8 cellular contexts compared by ENCODE assay signal in genomic region chr6:89353118-89353556, GRCh38. TPM values are rescaled to one million over a fixed set of nuclear protein-coding genes. Genes with fewer than 3 reads are reported as not detected.
A peak's percentile ranks its signal among the peaks of the same experiment; 100 is the strongest.
DNase-seq lines count a peak whose midpoint lies in the region; ATAC-seq, FAIRE-seq and TF ChIP-seq lines count a peak whose summit lies in the region.

No MANE protein-coding gene starts in this region.

- peak overlapping the region; percentile 86 for H3K27ac Mint-ChIP-seq in activated CD4-positive, alpha-beta T cell treated with anti-CD3 and anti-CD28 coated beads for 36 hours

- DNase-seq in activated CD4-positive, alpha-beta T cell treated with anti-CD3 and anti-CD28 coated beads for 36 hours: peak; percentile 54
- DNase-seq in activated CD4-positive, alpha-beta T cell treated with anti-CD3 and anti-CD28 coated beads for 48 hours: no peak
- peak in 1 of 7 donors; percentile 29 for DNase-seq in adrenal gland
- DNase-seq in keratinocyte (ENCODE audit: low read depth, low spot score): no peak
- no peak for DNase-seq in DMS 273 (lab: John Stamatoyannopoulos, UW; ENCODE audit: unreplicated experiment)
- DNase-seq in omental fat pad (ENCODE audit: low spot score): no peak

- H2AFZ ChIP-seq in keratinocyte (ENCODE audit: control insufficient read depth, low read length): peak overlapping the region; percentile 94

- H3K9ac ChIP-seq in keratinocyte (ENCODE audit: control insufficient read depth, extremely low read depth, insufficient read depth, low read length): peak overlapping the region; percentile 91

- TF ChIP-seq CTCF in adrenal gland (IDR thresholded peaks at IDR 0.05) (no peak), keratinocyte (optimal IDR thresholded peaks at IDR 0.05 in 1 of 3, IDR thresholded peaks at IDR 0.05 in 1 of 3, conservative IDR thresholded peaks at IDR 0.05 in 1 of 3; ENCODE audit: extremely low read depth in 1 of 3, insufficient read depth in 2 of 3, low read length in 3 of 3) (no peak), omental fat pad (IDR thresholded peaks at IDR 0.05) (no peak)

- FAIRE-seq in keratinocyte (lab: Jason Lieb, UNC): no peak

- H3K36me3 ChIP-seq in adrenal gland (replicated peaks in 1 of 2) (no peaks in the 10 kb centered on the region), keratinocyte (ENCODE audit: control insufficient read depth in 2 of 2, extremely low read depth in 1 of 2, insufficient read depth in 2 of 2, low read length in 2 of 2) (no peaks in the 10 kb centered on the region)

- intact Hi-C loops in activated CD4-positive, alpha-beta T cell treated with anti-CD3 and anti-CD28 coated beads for 36 hours (cut with DNase I, micrococcal nuclease): loop anchor here (2.0 to 10.0 kb wide), 8 partner anchors 54 to 1234 kb away; partner anchors contain the start of genes MAP3K7 (in 1 of the 2), PM20D2 (in 1 of the 2), PNRC1 (in 1 of the 2) and RRAGD (in 1 of the 2)
- intact Hi-C loops in adrenal gland (cut with DNase I): no loop called here

- peak overlapping the region in 3 of 4 donors; percentile 14 to 81 (median 58) for H3K4me3 ChIP-seq in adrenal gland
- H3K4me3 ChIP-seq in keratinocyte (ENCODE audit: control insufficient read depth in 2 of 3, extremely low read depth in 1 of 3, insufficient read depth in 2 of 3, low read depth in 1 of 3, low read length in 3 of 3): peak overlapping the region; percentile 87 to 94 (median 94)

- TF ChIP-seq POLR2A in adrenal gland (IDR thresholded peaks at IDR 0.05): no peak

- POLR2A ChIA-PET in activated CD4-positive, alpha-beta T cell treated with anti-CD3 and anti-CD28 coated beads for 36 hours (lab: Charles Lee): no interaction called here

- peaks cover 27% of the 10 kb centered on the region for H3K79me2 ChIP-seq in keratinocyte (ENCODE audit: control insufficient read depth, insufficient read depth, low read length)

- H3K27ac ChIP-seq in adrenal gland: peak overlapping the region; percentile 91 to 98 (median 96)
- H3K27ac ChIP-seq in keratinocyte (ENCODE audit: control insufficient read depth, insufficient read depth, low read length): peak overlapping the region; percentile 58
- H3K27ac ChIP-seq in temporal lobe (ENCODE audit: low read depth, low read length): peak overlapping the region; percentile 82

- peak overlapping the region; percentile 96 for H3K4me2 ChIP-seq in keratinocyte (ENCODE audit: control insufficient read depth, extremely low read depth, insufficient read depth, low read depth, low read length)

- WGBS in adrenal gland, 4 donors: 41 to 64% (median 45%) methylated on average over 19 to 27 of the region's 27 CpGs

- dilution Hi-C loops in keratinocyte (cut with MboI; ENCODE audit: extremely low pct_ligation_motif_present, low sequenced_read_pairs): no loop called here

- H3K4me1 ChIP-seq in adrenal gland (replicated peaks in 1 of 2) (peaks cover 24 to 41% of the 10 kb centered on the region in 2 donors), keratinocyte (ENCODE audit: control insufficient read depth, extremely low read depth, insufficient read depth, low read length) (peaks cover 11% of the 10 kb centered on the region)

- no peaks in the 10 kb centered on the region for H3K9me3 ChIP-seq in adrenal gland (replicated peaks in 1 of 3)
- H3K9me3 ChIP-seq in keratinocyte (ENCODE audit: control insufficient read depth, low read depth, low read length): no peaks in the 10 kb centered on the region

- peaks cover 77% of the 10 kb centered on the region for H3K4me1 Mint-ChIP-seq in activated CD4-positive, alpha-beta T cell treated with anti-CD3 and anti-CD28 coated beads for 36 hours

- ATAC-seq in activated CD4-positive, alpha-beta T cell treated with anti-CD3 and anti-CD28 coated beads for 36 hours: peak; percentile 16
- ATAC-seq in omental fat pad (ENCODE audit: low FRiP score): no peak
- ATAC-seq in HG03520 (IDR thresholded peaks at IDR 0.05; ENCODE audit: unreplicated experiment): no peak

- H3K36me3 Mint-ChIP-seq in activated CD4-positive, alpha-beta T cell treated with anti-CD3 and anti-CD28 coated beads for 36 hours (ENCODE audit: low read depth): peaks cover 10% of the 10 kb centered on the region

- no peaks in the 10 kb centered on the region for H3K9me1 ChIP-seq in keratinocyte (ENCODE audit: control insufficient read depth, extremely low read depth, insufficient read depth, low read length)

- no peaks in the 10 kb centered on the region for H3K9me3 Mint-ChIP-seq in activated CD4-positive, alpha-beta T cell treated with anti-CD3 and anti-CD28 coated beads for 36 hours (ENCODE audit: low read depth)

- H4K20me1 ChIP-seq in keratinocyte (ENCODE audit: control insufficient read depth, extremely low read depth, insufficient read depth, low read length): no peaks in the 10 kb centered on the region

- H3K27me3 ChIP-seq in adrenal gland: no peaks in the 10 kb centered on the region
- H3K27me3 ChIP-seq in keratinocyte (ENCODE audit: control insufficient read depth, extremely low read depth, insufficient read depth, low read length): peaks cover 4% of the 10 kb centered on the region

- H3K27me3 Mint-ChIP-seq in activated CD4-positive, alpha-beta T cell treated with anti-CD3 and anti-CD28 coated beads for 36 hours: no peaks in the 10 kb centered on the region

- CTCF ChIA-PET in activated CD4-positive, alpha-beta T cell treated with anti-CD3 and anti-CD28 coated beads for 36 hours (lab: Charles Lee): interaction anchor here (1.1 to 8.2 kb wide), 2 partner anchors 14 to 18 kb away, joined by 3 to 74 read pairs; no protein-coding TSS in a partner anchor

- H3K4me3 Mint-ChIP-seq in activated CD4-positive, alpha-beta T cell treated with anti-CD3 and anti-CD28 coated beads for 36 hours: peak overlapping the region; percentile 91

RNA-seq across cellular contexts. Expression of gene UBE2J1, which starts 0.6 kb away (rescaled TPM):
- total RNA-seq in activated CD4-positive, alpha-beta T cell treated with anti-CD3 and anti-CD28 coated beads for 36 hours: 10 to 100 TPM; 18.7 to 21.7 TPM
- 10 to 100 TPM; 27.9 to 55.4 (median 37.9) TPM for total RNA-seq in adrenal gland
- 10 to 100 TPM; 18.4 to 65.6 (median 22.4) TPM for polyA plus RNA-seq in adrenal gland
- 17.0 to 26.7 TPM (median 19.7 TPM) in 3 replicates for polyA plus RNA-seq in keratinocyte
- 5.9 TPM for polyA plus RNA-seq in keratinocyte (2011; ENCODE audit: low read depth)
- 19.2 and 32.6 TPM in 2 replicates for polyA plus RNA-seq in keratinocyte (2011; cell fraction: cytosol; rRNA removed)
- 8.1 and 10.2 TPM in 2 replicates for polyA plus RNA-seq in keratinocyte (2011; cell fraction: nucleus; rRNA removed)
- 15.1 and 18.0 TPM in 2 replicates for polyA plus RNA-seq in keratinocyte (2012; ENCODE audit: low replicate concordance)
- 4.4 to 22.2 TPM (median 12.4 TPM) in 3 replicates for polyA minus RNA-seq in keratinocyte
- 14.6 TPM for polyA minus RNA-seq in keratinocyte (2011; cell fraction: cytosol; rRNA and poly(A)+ RNA removed)
- 4.5 and 7.6 TPM in 2 replicates for polyA minus RNA-seq in keratinocyte (2011; cell fraction: nucleus; rRNA and poly(A)+ RNA removed)
- total RNA-seq in temporal lobe: 42.8 TPM
- 10 to 100 TPM; 32.3 to 62.2 (median 39.8) TPM for total RNA-seq in omental fat pad

RNA-seq across cellular contexts. Expression of gene GABRR2, which starts 38.0 kb away (rescaled TPM):
- under 1 TPM; 0.14 to 0.49 TPM for total RNA-seq in activated CD4-positive, alpha-beta T cell treated with anti-CD3 and anti-CD28 coated beads for 36 hours
- total RNA-seq in adrenal gland (under 1 TPM in 6 of 8 donors, not detected in 2; 0.44 to 0.83 (median 0.79) TPM), temporal lobe (0.25 TPM), omental fat pad (1 to 10 TPM in 3 of 4 donors, under 1 TPM in 1; 0.50 to 2.4 (median 1.3) TPM)
- polyA plus RNA-seq in adrenal gland (under 1 TPM; 0.17 to 0.48 (median 0.42) TPM), keratinocyte (0.03 to 0.12 TPM in 2 of 3 replicates, not detected in the other)
- 1.2 TPM for polyA plus RNA-seq in keratinocyte (2011; ENCODE audit: low read depth)
- not detected in 2 replicates for polyA plus RNA-seq in keratinocyte (2011; cell fraction: cytosol; rRNA removed)
- polyA plus RNA-seq in keratinocyte (2011; cell fraction: nucleus; rRNA removed): 0.39 and 0.59 TPM in 2 replicates
- polyA plus RNA-seq in keratinocyte (2012; ENCODE audit: low replicate concordance): 0.52 TPM in 1 of 2 replicates, not detected in the other
- 0.59 TPM in 1 of 3 replicates, not detected in the others for polyA minus RNA-seq in keratinocyte
- polyA minus RNA-seq in keratinocyte (2011; cell fraction: cytosol; rRNA and poly(A)+ RNA removed): not detected
- polyA minus RNA-seq in keratinocyte (2011; cell fraction: nucleus; rRNA and poly(A)+ RNA removed): not detected in 2 replicates

RNA-seq across cellular contexts. Expression of gene RRAGD, which starts 58.9 kb away (rescaled TPM):
- 10 to 100 TPM; 19.6 to 20.1 TPM for total RNA-seq in activated CD4-positive, alpha-beta T cell treated with anti-CD3 and anti-CD28 coated beads for 36 hours
- total RNA-seq in adrenal gland (10 to 100 TPM; 22.8 to 42.1 (median 37.6) TPM), temporal lobe (60.2 TPM), omental fat pad (10 to 100 TPM; 11.8 to 41.8 (median 16.5) TPM)
- polyA plus RNA-seq in adrenal gland (10 to 100 TPM in 1 of 3 donors, 1 to 10 TPM in 2; 4.8 to 26.2 (median 9.2) TPM), keratinocyte (0.03 to 0.86 TPM (median 0.18 TPM) in 3 replicates)
- 2.5 TPM for polyA plus RNA-seq in keratinocyte (2011; ENCODE audit: low read depth)
- 0.32 and 1.3 TPM in 2 replicates for polyA plus RNA-seq in keratinocyte (2011; cell fraction: cytosol; rRNA removed)
- polyA plus RNA-seq in keratinocyte (2011; cell fraction: nucleus; rRNA removed): 0.24 and 0.38 TPM in 2 replicates
- 3.9 TPM in 1 of 2 replicates, not detected in the other for polyA plus RNA-seq in keratinocyte (2012; ENCODE audit: low replicate concordance)
- 0.20 TPM in 1 of 3 replicates, not detected in the others for polyA minus RNA-seq in keratinocyte
- not detected for polyA minus RNA-seq in keratinocyte (2011; cell fraction: cytosol; rRNA and poly(A)+ RNA removed)
- 0.42 and 1.1 TPM in 2 replicates for polyA minus RNA-seq in keratinocyte (2011; cell fraction: nucleus; rRNA and poly(A)+ RNA removed)

Comparison
In these comparisons a context has a peak if more than half of its experiments do, and no peak if none do; other contexts are left out.
1. intact Hi-C loops: an anchor here in activated CD4-positive, alpha-beta T cell treated with anti-CD3 and anti-CD28 coated beads for 36 hours (2.0 to 10.0 kb wide); none called in adrenal gland.